ENCODE assay signal across 1 cellular context in genomic region chr4:109912706-109913621, GRCh38.
TF ChIP-seq lines count a peak whose summit lies in the region.

Gene EGF, plus strand, starts transcription at chr4:109912883. Its CDS starts 453 bp downstream, at chr4:109913336.

TF ChIP-seq in HepG2, 621 proteins besides CTCF, POLR2A, EP300 and RAD21 (continued from another document):
- TF ChIP-seq ATF6 (CRISPR knock-in tag; conservative IDR thresholded peaks at IDR 0.05) (no peak), GLI4 (CRISPR knock-in tag; IDR thresholded peaks at IDR 0.05; ENCODE audit: borderline replicate concordance) (no peak), SRSF9 (IDR thresholded peaks at IDR 0.05; ENCODE audit: borderline replicate concordance, insufficient read depth, low read depth, low read length, poor library complexity, severe bottlenecking) (no peak), CCAR2 (optimal IDR thresholded peaks at IDR 0.05; ENCODE audit: low read depth, low read length) (no peak), ZNF354B (CRISPR knock-in tag; IDR thresholded peaks at IDR 0.05) (no peak), SNRNP70 (IDR thresholded peaks at IDR 0.05; ENCODE audit: low read depth, low read length) (no peak), ATF1 (CRISPR knock-in tag; IDR thresholded peaks at IDR 0.05) (no peak)
- TF ChIP-seq, protein P1, sequence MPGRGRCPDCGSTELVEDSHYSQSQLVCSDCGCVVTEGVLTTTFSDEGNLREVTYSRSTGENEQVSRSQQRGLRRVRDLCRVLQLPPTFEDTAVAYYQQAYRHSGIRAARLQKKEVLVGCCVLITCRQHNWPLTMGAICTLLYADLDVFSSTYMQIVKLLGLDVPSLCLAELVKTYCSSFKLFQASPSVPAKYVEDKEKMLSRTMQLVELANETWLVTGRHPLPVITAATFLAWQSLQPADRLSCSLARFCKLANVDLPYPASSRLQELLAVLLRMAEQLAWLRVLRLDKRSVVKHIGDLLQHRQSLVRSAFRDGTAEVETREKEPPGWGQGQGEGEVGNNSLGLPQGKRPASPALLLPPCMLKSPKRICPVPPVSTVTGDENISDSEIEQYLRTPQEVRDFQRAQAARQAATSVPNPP (CRISPR knock-in tag; IDR thresholded peaks at IDR 0.05): no peak
- TF ChIP-seq, protein P2, sequence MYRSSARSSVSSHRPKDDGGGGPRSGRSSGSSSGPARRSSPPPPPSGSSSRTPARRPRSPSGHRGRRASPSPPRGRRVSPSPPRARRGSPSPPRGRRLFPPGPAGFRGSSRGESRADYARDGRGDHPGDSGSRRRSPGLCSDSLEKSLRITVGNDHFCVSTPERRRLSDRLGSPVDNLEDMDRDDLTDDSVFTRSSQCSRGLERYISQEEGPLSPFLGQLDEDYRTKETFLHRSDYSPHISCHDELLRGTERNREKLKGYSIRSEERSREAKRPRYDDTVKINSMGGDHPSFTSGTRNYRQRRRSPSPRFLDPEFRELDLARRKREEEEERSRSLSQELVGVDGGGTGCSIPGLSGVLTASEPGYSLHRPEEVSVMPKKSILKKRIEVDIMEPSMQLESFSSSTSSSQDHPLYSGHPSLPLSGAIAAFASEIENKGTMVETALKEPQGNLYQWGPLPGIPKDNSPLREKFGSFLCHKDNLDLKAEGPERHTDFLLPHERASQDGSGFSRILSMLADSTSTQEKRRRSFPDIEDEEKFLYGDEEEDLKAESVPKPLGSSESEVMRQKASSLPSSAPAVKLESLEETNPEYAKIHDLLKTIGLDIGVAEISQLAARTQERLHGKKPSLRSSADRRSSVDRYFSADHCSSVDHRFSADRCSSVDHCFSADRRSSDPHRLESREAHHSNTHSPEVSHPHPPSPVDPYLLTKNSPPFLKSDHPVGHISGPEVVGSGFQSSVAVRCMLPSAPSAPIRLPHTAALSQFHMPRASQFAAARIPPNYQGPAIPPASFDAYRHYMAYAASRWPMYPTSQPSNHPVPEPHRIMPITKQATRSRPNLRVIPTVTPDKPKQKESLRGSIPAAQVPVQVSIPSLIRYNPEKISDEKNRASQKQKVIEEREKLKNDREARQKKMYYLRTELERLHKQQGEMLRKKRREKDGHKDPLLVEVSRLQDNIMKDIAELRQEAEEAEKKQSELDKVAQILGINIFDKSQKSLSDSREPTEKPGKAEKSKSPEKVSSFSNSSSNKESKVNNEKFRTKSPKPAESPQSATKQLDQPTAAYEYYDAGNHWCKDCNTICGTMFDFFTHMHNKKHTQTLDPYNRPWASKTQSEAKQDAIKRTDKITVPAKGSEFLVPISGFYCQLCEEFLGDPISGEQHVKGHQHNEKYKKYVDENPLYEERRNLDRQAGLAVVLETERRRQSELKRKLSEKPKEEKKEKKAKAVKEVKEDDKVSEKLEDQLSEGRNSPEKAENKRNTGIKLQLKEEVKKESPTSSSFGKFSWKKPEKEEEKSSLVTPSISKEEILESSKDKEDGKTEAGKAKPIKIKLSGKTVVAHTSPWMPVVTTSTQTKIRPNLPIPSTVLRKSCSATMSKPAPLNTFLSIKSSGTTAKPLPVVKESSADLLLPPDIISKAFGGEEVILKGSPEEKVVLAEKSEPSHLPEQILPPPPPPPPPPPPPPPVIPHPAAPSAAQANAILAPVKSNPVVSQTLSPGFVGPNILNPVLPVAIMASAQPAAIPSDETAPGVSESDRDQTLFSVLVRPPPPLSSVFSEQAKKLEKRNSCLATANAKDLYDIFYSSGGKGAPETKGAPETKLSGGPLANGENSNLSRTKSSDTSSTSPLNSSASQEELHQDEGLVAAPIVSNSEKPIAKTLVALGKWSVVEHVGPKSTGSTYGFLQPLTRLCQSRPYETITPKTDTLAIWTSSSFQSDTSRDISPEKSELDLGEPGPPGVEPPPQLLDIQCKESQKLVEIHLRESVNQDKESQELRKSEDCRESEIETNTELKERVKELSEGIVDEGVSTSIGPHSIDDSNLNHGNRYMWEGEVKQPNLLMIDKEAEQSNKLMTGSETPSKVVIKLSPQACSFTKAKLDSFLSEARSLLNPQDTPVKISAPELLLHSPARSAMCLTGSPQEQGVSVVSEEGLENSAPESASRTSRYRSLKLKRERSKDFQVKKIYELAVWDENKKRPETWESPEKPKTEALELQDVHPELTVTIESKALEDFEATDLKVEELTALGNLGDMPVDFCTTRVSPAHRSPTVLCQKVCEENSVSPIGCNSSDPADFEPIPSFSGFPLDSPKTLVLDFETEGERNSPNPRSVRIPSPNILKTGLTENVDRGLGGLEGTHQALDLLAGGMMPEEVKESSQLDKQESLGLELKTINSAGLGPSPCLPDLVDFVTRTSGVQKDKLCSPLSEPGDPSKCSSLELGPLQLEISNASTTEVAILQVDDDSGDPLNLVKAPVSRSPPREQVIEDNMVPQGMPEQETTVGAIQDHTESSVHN (CRISPR knock-in tag; IDR thresholded peaks at IDR 0.05): no peak
TF ChIP-seq in HepG2: peak in this region for 0.
